12 cellular contexts compared by ENCODE assay signal in genomic region chr13:42083138-42083770, GRCh38.
"Had no signal": no experiment of that assay in that cellular context is flagged by ENCODE, and none has a peak within 500 bp of the region (broad histone marks: within the 10 kb centered on the region; RNA-seq: fewer than 3 reads in every experiment).

No MANE protein-coding gene starts in this region.

- H3K36me3 ChIP-seq: gastrocnemius medialis, stomach, uterus had no signal

- DNase-seq: activated CD4-positive, CD25-positive, alpha-beta regulatory T cell treated with anti-CD3 and anti-CD28 coated beads, Interleukin-2, amount 50 U/mL, for 72 hours; activated naive CD4-positive, alpha-beta T cell; effector CD8-positive, alpha-beta T cell; gastrocnemius medialis; kidney; left ventricle myocardium inferior; mesendoderm; stimulated activated CD4-positive, alpha-beta T cell treated with anti-CD3 and anti-CD28 coated beads, Interleukin-12 subunit alpha, Interleukin-12 subunit beta, amount 100 ng/mL, for 4 hours; stomach; uterus had no signal

- H3K27ac ChIP-seq: coronary artery, gastrocnemius medialis, left ventricle myocardium inferior, stomach, uterus had no signal

- H3K9me3 ChIP-seq: gastrocnemius medialis, stomach, uterus had no signal

- H3K27me3 ChIP-seq: gastrocnemius medialis, stomach, uterus had no signal

- ATAC-seq: gastrocnemius medialis had no signal

- H3K4me3 ChIP-seq: coronary artery, gastrocnemius medialis, left ventricle myocardium inferior, stomach, uterus had no signal

- H3K4me1 Mint-ChIP-seq: neural crest cell had no signal

- H3K4me1 ChIP-seq: gastrocnemius medialis, left ventricle myocardium inferior, stomach, uterus had no signal

- H3K4me3 Mint-ChIP-seq: neural crest cell had no signal
